10 cellular contexts compared by ENCODE assay signal in the genomic region with DNA sequence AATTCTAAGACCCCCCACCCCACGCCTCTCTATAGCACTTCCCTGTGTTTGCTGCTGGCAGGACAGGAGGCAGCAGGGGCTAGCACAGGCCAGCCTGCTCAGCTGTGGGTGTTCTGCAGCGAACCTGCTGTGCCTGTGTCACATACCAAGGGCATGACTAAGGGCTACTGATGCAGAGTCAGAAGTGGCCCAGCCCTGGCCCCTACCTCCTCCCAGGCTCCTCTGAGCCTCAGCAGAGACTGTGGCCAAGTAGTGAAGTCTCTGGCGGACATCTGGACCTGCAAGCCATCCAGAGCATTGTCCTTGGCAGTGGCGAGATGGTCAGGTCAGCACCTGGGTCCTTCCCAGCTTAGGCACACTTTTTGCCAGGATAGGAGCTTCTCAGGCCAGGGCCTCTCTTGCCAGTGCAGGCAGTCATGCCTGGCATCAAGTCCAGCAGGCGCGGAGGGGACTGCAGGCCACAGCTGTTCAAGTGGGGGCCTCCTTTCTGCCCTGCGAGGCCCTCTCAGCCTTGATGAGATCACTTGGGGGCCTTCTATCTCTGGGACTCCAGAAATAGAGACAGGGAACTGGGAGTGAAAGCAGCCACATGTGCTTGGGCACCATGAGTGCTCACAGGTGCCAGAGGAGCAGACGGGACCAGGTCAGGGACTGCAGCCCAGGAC.
DNase-seq lines count a peak whose midpoint lies in the region; ATAC-seq and TF ChIP-seq lines count a peak whose summit lies in the region.
"Had no signal": no experiment of that assay in that cellular context is flagged by ENCODE, and none has a peak within 500 bp of the region (broad histone marks: within the 10 kb centered on the region; RNA-seq: fewer than 3 reads in every experiment).

No MANE protein-coding gene starts in this region.

- no peak for TF ChIP-seq POLR2A in esophagus squamous epithelium (IDR thresholded peaks at IDR 0.05)

- H3K4me1 ChIP-seq in esophagus squamous epithelium: peaks cover 0 to 26% (median 7%) of the 10 kb centered on the region in 3 donors
- H3K4me1 ChIP-seq: SJSA1 had no signal

- no peak overlapping the region for H3K4me3 ChIP-seq in esophagus squamous epithelium
- H3K4me3 ChIP-seq: SJSA1 had no signal

- H3K36me3 ChIP-seq in esophagus squamous epithelium: no peaks in the 10 kb centered on the region
- H3K36me3 ChIP-seq: SJSA1 had no signal

- no peak for TF ChIP-seq CTCF in esophagus squamous epithelium (IDR thresholded peaks at IDR 0.05)

- H3K27me3 ChIP-seq in esophagus squamous epithelium: no peaks in the 10 kb centered on the region
- H3K27me3 ChIP-seq: SJSA1 had no signal

- 44% methylated on average over 1 of the region's 8 CpGs; no CpG with 5 or more reads in 1 of the 2 donors for WGBS in esophagus squamous epithelium, 2 donors

- POLR2A ChIA-PET in HEK293T (lab: Yijun Ruan, JAX): no interaction called here

- no peak overlapping the region for H3K27ac ChIP-seq in esophagus squamous epithelium
- H3K27ac ChIP-seq: SJSA1 had no signal

- no peak for ATAC-seq in GM21786 (IDR thresholded peaks at IDR 0.05; ENCODE audit: unreplicated experiment)

- DNase-seq in HCEC 1CT: peak; percentile 18
- peak; percentile 28 for DNase-seq in RPMI7951 (ENCODE audit: low read depth)
- DNase-seq in glomerular visceral epithelial cell (ENCODE audit: extremely low spot score): peak; percentile 25
- peak; percentile 16 for DNase-seq in renal cortical epithelial cell (ENCODE audit: low read depth)
- DNase-seq in NCI-H446 (lab: John Stamatoyannopoulos, UW): no peak
- DNase-seq in HEK293T (ENCODE audit: extremely low spot score): no peak
- DNase-seq in esophagus squamous epithelium (lab: John Stamatoyannopoulos, UW): no peak
- DNase-seq: nephron progenitor cell had no signal

- intact Hi-C loops in esophagus squamous epithelium (cut with DNase I): no loop called here

- CTCF ChIA-PET in HEK293T (lab: Yijun Ruan, JAX): no interaction called here

- H3K9me3 ChIP-seq in esophagus squamous epithelium: no peaks in the 10 kb centered on the region
- H3K9me3 ChIP-seq: SJSA1 had no signal

TF ChIP-seq in HEK293T, 16 proteins besides CTCF, POLR2A, EP300 and RAD21:
- TF ChIP-seq FOXK2 (IDR thresholded peaks at IDR 0.05) (no peak), CTBP1 (IDR thresholded peaks at IDR 0.05; ENCODE audit: borderline replicate concordance) (no peak), FOXA1 (IDR thresholded peaks at IDR 0.05) (no peak), SP1 (IDR thresholded peaks at IDR 0.05) (no peak), TARDBP (IDR thresholded peaks at IDR 0.05) (no peak), ELF4 (IDR thresholded peaks at IDR 0.05) (no peak), ARNT (IDR thresholded peaks at IDR 0.05) (no peak), L3MBTL2 (conservative IDR thresholded peaks at IDR 0.05) (no peak), NFRKB (IDR thresholded peaks at IDR 0.05) (no peak), FOXM1 (IDR thresholded peaks at IDR 0.05; ENCODE audit: borderline replicate concordance) (no peak)

Comparison
In these comparisons a context has a peak if more than half of its experiments do, and no peak if none do; other contexts are left out.
1. DNase-seq: peak in HCEC 1CT (single experiment), RPMI7951 (single experiment), glomerular visceral epithelial cell (single experiment) and renal cortical epithelial cell (single experiment); none in NCI-H446 (0 of 2), HEK293T (single experiment) and esophagus squamous epithelium (single experiment).